ENCODE assay signal across 18 cellular contexts in genomic region chr1:152806576-152806975, GRCh38. TPM values are rescaled to one million over a fixed set of nuclear protein-coding genes. Genes with fewer than 3 reads are reported as not detected.
DNase-seq lines count a peak whose midpoint lies in the region; TF ChIP-seq lines count a peak whose summit lies in the region.
"Had no signal": no experiment of that assay in that cellular context is flagged by ENCODE, and none has a peak within 500 bp of the region (broad histone marks: within the 10 kb centered on the region; RNA-seq: fewer than 3 reads in every experiment).

TSS of gene LCE1C (minus strand) at chr1:152806651. CDS start at chr1:152805478, 1,173 bp downstream.

- H3K79me1 ChIP-seq in neuronal stem cell (ENCODE audit: low read depth, low read length) = no peaks in the 10 kb centered on the region

- no peak within 1 kb of the TSS for H2AK5ac ChIP-seq in neuronal stem cell (ENCODE audit: low read depth, low read length)

- H3K4ac ChIP-seq in neuronal stem cell (ENCODE audit: low read length) = no peak within 1 kb of the TSS

- H3K9me3 Mint-ChIP-seq in MCF 10A (ENCODE audit: unreplicated experiment) = no peaks in the 10 kb centered on the region

- H3K36me3 ChIP-seq in breast epithelium (no peaks in the 10 kb centered on the region), neuronal stem cell (replicated peaks in 1 of 2; ENCODE audit: control insufficient read depth in 2 of 2, insufficient read depth in 2 of 2, low read length in 2 of 2) (no peaks in the 10 kb centered on the region)
- H3K36me3 ChIP-seq: BLaER1 had no signal

- H4K91ac ChIP-seq in neuronal stem cell (ENCODE audit: low read depth, low read length, poor library complexity) = no peak within 1 kb of the TSS

- H2AFZ ChIP-seq in neuronal stem cell (ENCODE audit: low read length) = no peak within 1 kb of the TSS
- H2AFZ ChIP-seq: GM23248 had no signal

- H2BK5ac ChIP-seq in neuronal stem cell (ENCODE audit: low read length) = no peak within 1 kb of the TSS

- no peak within 1 kb of the TSS for H3K4me3 Mint-ChIP-seq in MCF 10A (ENCODE audit: unreplicated experiment)
- H3K4me3 Mint-ChIP-seq: CD8-positive, alpha-beta memory T cell; H9 had no signal

- no peak within 1 kb of the TSS for H2BK120ac ChIP-seq in neuronal stem cell (ENCODE audit: low read depth, low read length)

- DNase-seq in MCF 10A (ENCODE audit: unreplicated experiment) (peak; percentile 66), breast epithelium (ENCODE audit: low spot score in 2 of 2) (no peak), epithelial cell of esophagus (ENCODE audit: low read depth) (peak; percentile 81), neuronal stem cell (ENCODE audit: low spot score) (no peak), posterior vena cava (ENCODE audit: low spot score) (no peak), OCI-M1 (lab: John Stamatoyannopoulos, UW) (no peak)
- DNase-seq in activated T-cell treated with anti-CD3 and anti-CD28 coated beads, Interleukin-2, amount 50 U/mL, for 1 hour = no peak
- DNase-seq: 8988T; AML-193; Caco-2; CD8-positive, alpha-beta memory T cell; DMS53; GF-D8; GM23248; H9; IMR-90 had no signal

- no CpG with 5 or more reads among the region's 3 CpGs for WGBS in neuronal stem cell (ENCODE audit: extremely low coverage in 2 of 2, insufficient read length in 2 of 2, insufficient replicate concordance in 1 of 2), 2 donors

- H3K14ac ChIP-seq in neuronal stem cell (ENCODE audit: low read length) = no peak within 1 kb of the TSS

- H3K4me2 ChIP-seq in neuronal stem cell (ENCODE audit: insufficient read depth, low read length, poor library complexity, severe bottlenecking) = no peak within 1 kb of the TSS
- H3K4me2 ChIP-seq: BLaER1 had no signal

- no peak within 1 kb of the TSS for H2BK15ac ChIP-seq in neuronal stem cell (ENCODE audit: low read length)

- H2BK12ac ChIP-seq in neuronal stem cell (ENCODE audit: low read length) = no peak within 1 kb of the TSS

- peaks cover 26% of the 10 kb centered on the region for H3K4me1 Mint-ChIP-seq in MCF 10A (ENCODE audit: insufficient read depth, unreplicated experiment)
- H3K4me1 Mint-ChIP-seq: CD8-positive, alpha-beta memory T cell; H9 had no signal

- peak within 1 kb of the TSS; percentile 21 for H3K9ac ChIP-seq in neuronal stem cell (ENCODE audit: low read depth, low read length, poor library complexity)
- H3K9ac ChIP-seq: BLaER1, GM23248 had no signal

- TF ChIP-seq POLR2A in breast epithelium (IDR thresholded peaks at IDR 0.05) = no peak

- no TSS peak for BruUV-seq in MCF 10A (replicated peaks; lab: Mats Ljungman, UMichigan)

- POLR2A ChIA-PET in MCF 10A (lab: Yijun Ruan, JAX) = interaction anchor here (0.9 to 2.7 kb wide), 2 partner anchors 20 to 22 kb away, joined by 3 to 8 read pairs; partner anchors contain the start of gene LCE1E

- no peaks in the 10 kb centered on the region for H3K4me1 ChIP-seq in breast epithelium
- no peaks in the 10 kb centered on the region for H3K4me1 ChIP-seq in neuronal stem cell (ENCODE audit: control insufficient read depth in 2 of 2, insufficient read depth in 1 of 2, low read depth in 1 of 2, low read length in 2 of 2)
- H3K4me1 ChIP-seq: BLaER1, Caco-2 had no signal

- H3K27ac Mint-ChIP-seq in MCF 10A (ENCODE audit: low read depth, unreplicated experiment) = peak within 1 kb of the TSS; percentile 40
- H3K27ac Mint-ChIP-seq: CD8-positive, alpha-beta memory T cell; H9 had no signal

- H3K9me3 ChIP-seq in breast epithelium = no peaks in the 10 kb centered on the region
- peaks cover 0 to 21% of the 10 kb centered on the region in 2 donors for H3K9me3 ChIP-seq in neuronal stem cell (replicated peaks in 1 of 2; ENCODE audit: control insufficient read depth in 2 of 2, insufficient read depth in 1 of 2, low read depth in 1 of 2, low read length in 2 of 2)
- H3K9me3 ChIP-seq: BLaER1, Caco-2 had no signal

- no peak within 1 kb of the TSS for H3K18ac ChIP-seq in neuronal stem cell (ENCODE audit: low read length)

- H4K8ac ChIP-seq in neuronal stem cell (ENCODE audit: low read depth, low read length) = no peak within 1 kb of the TSS

- no peak within 1 kb of the TSS for H3K23ac ChIP-seq in neuronal stem cell (ENCODE audit: low read depth, low read length, poor library complexity)

- H3K4me3 ChIP-seq in breast epithelium = no peak within 1 kb of the TSS
- H3K4me3 ChIP-seq in epithelial cell of esophagus (ENCODE audit: low read length) = no peak within 1 kb of the TSS
- no peak within 1 kb of the TSS for H3K4me3 ChIP-seq in neuronal stem cell (ENCODE audit: low read length in 2 of 2)
- H3K4me3 ChIP-seq: BLaER1, GM23248 had no signal

- no peaks in the 10 kb centered on the region for H3K27me3 Mint-ChIP-seq in MCF 10A (ENCODE audit: insufficient read depth, unreplicated experiment)

- intact Hi-C loops in MCF 10A (cut with micrococcal nuclease) (no loop called here), breast epithelium (cut with DNase I; ENCODE audit: low total_unique reads) (no loop called here), posterior vena cava (cut with DNase I) (no loop called here)

- TF ChIP-seq CTCF in MCF 10A (IDR thresholded peaks at IDR 0.05; ENCODE audit: unreplicated experiment) = no peak
- TF ChIP-seq CTCF in breast epithelium (IDR thresholded peaks at IDR 0.05) = no peak
- TF ChIP-seq CTCF in epithelial cell of esophagus (IDR thresholded peaks at IDR 0.05; ENCODE audit: insufficient read depth, low read depth, low read length, missing control alignments) = no peak

- H3K27me3 ChIP-seq in breast epithelium = no peaks in the 10 kb centered on the region
- H3K27me3 ChIP-seq in neuronal stem cell (ENCODE audit: control insufficient read depth in 3 of 3, insufficient read depth in 3 of 3, low read depth in 1 of 3, low read length in 3 of 3) = peaks cover 0 to 2% (median 0%) of the 10 kb centered on the region in 3 experiments
- H3K27me3 ChIP-seq: BLaER1 had no signal

- H3K27ac ChIP-seq in breast epithelium = no peak within 1 kb of the TSS
- H3K27ac ChIP-seq in neuronal stem cell (replicated peaks; ENCODE audit: low read length) = no peak within 1 kb of the TSS
- H3K27ac ChIP-seq: BLaER1, GM23248 had no signal

- H3K36me3 Mint-ChIP-seq in MCF 10A (ENCODE audit: insufficient read depth, unreplicated experiment) = no peaks in the 10 kb centered on the region
- H3K36me3 Mint-ChIP-seq: CD8-positive, alpha-beta memory T cell had no signal

- CTCF ChIA-PET in MCF 10A (lab: Yijun Ruan, JAX) = interaction anchor here (0.5 to 1.5 kb wide), 5 partner anchors 20 to 118 kb away, joined by 3 to 6 read pairs (median 3); no protein-coding TSS in a partner anchor

RNA-seq across cellular contexts. Expression of gene LCE1C, which starts in this region (rescaled TPM):
- 1.4 and 1.9 TPM in 2 replicates for total RNA-seq in MCF 10A (2022)
- total RNA-seq in breast epithelium = not detected
- polyA plus RNA-seq in neuronal stem cell (2013, experiment 1 of 2) = not detected
- not detected for polyA plus RNA-seq in neuronal stem cell (2013, experiment 2 of 2)
- not detected for total RNA-seq in posterior vena cava
- total RNA-seq: Caco-2; CD8-positive, alpha-beta memory T cell; GM23248; H9; HT-29; IMR-90 had no signal
- polyA plus RNA-seq: CD8-positive, alpha-beta memory T cell; GM23248; IMR-90 had no signal

Comparison
In these comparisons a context has a peak if more than half of its experiments do, and no peak if none do; other contexts are left out.
1. DNase-seq: peak in MCF 10A (single experiment) and epithelial cell of esophagus (single experiment); none in breast epithelium (0 of 2), neuronal stem cell (single experiment), posterior vena cava (single experiment), OCI-M1 (single experiment) and activated T-cell treated with anti-CD3 and anti-CD28 coated beads, Interleukin-2, amount 50 U/mL, for 1 hour (single experiment).